ENCODE assay signal across 2 cellular contexts in the genomic region with DNA sequence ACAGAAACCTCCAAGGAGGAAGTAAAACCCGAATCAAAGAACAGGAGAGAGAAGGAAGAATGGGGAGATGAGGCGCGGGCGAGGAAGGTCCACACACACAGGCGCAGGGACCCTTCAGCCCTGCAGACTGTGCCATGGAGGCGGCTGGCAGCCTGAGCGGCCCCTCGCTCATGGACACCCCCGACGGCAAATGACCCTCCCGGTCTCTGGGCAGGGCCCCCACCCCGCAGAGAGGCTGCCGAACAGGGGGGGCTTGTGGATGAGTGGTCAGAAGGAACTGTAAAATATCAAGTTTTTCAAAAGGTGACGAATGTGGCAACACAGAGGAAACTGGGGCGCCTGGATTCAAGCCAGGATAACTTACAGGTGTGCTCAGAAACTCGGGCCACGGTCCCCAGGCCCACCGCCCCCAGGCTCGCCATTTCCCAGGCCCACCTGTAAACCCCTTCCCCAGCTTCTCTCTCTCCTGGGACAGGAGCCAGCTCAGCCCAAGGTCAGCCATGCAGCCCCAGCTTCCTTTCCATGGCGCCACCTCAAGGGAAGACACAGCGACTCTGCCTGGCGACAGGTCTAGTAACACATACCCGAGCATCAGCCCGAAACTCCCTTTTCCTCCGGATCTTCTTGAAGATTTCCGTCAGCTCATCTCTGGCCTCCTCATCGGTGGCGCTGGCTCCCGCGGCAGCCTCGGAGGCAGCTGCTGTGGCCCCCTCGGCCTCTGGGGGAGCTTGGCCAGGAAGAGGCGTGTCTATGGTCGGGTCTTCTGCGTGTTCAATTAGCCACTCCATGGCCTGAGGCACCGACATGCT.
A peak's percentile ranks its signal among the peaks of the same experiment; 100 is the strongest.
TF ChIP-seq lines count a peak whose summit lies in the region.

No MANE protein-coding gene starts in this region.

TF ChIP-seq in GM12878, 131 proteins besides CTCF, POLR2A, EP300 and RAD21:
- TF ChIP-seq STAT3 (IDR thresholded peaks at IDR 0.05; ENCODE audit: low read depth, low read length) (no peak), SREBF1 (IDR thresholded peaks at IDR 0.05; ENCODE audit: low read length) (no peak), TCF3 (IDR thresholded peaks at IDR 0.05; ENCODE audit: borderline replicate concordance, insufficient read depth, low read depth, low read length) (0 out of 2 replicates have a peak, but pooled peaks have one; percentile 16), BCL3 (IDR thresholded peaks at IDR 0.05; ENCODE audit: borderline replicate concordance, insufficient read depth, low read depth, low read length, poor library complexity, severe bottlenecking) (peak; percentile 80)

TF ChIP-seq in SK-N-SH, 30 proteins besides CTCF, POLR2A, EP300 and RAD21:
- TF ChIP-seq SMC3 (IDR thresholded peaks at IDR 0.05; ENCODE audit: low read depth, low read length) = no peak
- no peak for TF ChIP-seq RFX5 (IDR thresholded peaks at IDR 0.05; ENCODE audit: low read length)
- no peak for TF ChIP-seq TCF12 (IDR thresholded peaks at IDR 0.05)
- no peak for TF ChIP-seq FOXM1 (IDR thresholded peaks at IDR 0.05; ENCODE audit: low read depth)
- TF ChIP-seq TEAD4 (IDR thresholded peaks at IDR 0.05; ENCODE audit: borderline replicate concordance, insufficient read depth) = no peak
- no peak for TF ChIP-seq SIN3A (IDR thresholded peaks at IDR 0.05; ENCODE audit: borderline replicate concordance, low read depth, low read length)
- TF ChIP-seq NRF1 (IDR thresholded peaks at IDR 0.05; ENCODE audit: low read depth, low read length) = no peak
- no peak for TF ChIP-seq ELF1 (IDR thresholded peaks at IDR 0.05)
- no peak for TF ChIP-seq PBX3 (IDR thresholded peaks at IDR 0.05)
- TF ChIP-seq MXI1 (IDR thresholded peaks at IDR 0.05; ENCODE audit: low read depth, low read length) = no peak
- no peak for TF ChIP-seq POLR2AphosphoS5 (IDR thresholded peaks at IDR 0.05; ENCODE audit: low read depth, low read length)
